In the genomic region with DNA sequence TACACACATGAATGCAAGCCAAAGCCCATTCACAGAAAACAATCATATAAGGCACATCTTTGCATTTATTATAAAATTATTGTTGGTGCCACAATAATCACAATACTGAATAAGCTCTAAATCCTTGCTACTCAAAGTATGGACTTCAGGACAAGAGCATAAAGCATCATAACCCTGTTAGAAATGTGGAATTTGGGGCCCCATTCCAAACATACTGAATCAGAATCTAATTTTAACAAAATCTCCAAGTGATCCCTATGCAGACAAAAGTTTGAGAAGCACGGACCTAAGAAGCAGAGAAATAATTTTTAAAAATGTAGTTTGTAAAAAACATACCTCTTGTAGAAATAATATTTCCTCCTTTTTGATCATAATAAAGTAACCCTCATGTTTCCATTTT, we compare ENCODE assay signal across 16 cellular contexts.
A peak's percentile ranks its signal among the peaks of the same experiment; 100 is the strongest.
DNase-seq lines count a peak whose midpoint lies in the region; ATAC-seq and TF ChIP-seq lines count a peak whose summit lies in the region.
"Had no signal": no experiment of that assay in that cellular context is flagged by ENCODE, and none has a peak within 500 bp of the region (broad histone marks: within the 10 kb centered on the region; RNA-seq: fewer than 3 reads in every experiment).

No MANE protein-coding gene starts in this region.

- H2AFZ ChIP-seq in IMR-90 (replicated peaks; ENCODE audit: low read length, poor library complexity): no peak overlapping the region
- no peak overlapping the region for H2AFZ ChIP-seq in mesenchymal stem cell (ENCODE audit: low read depth, low read length)

- no peak for TF ChIP-seq POLR2A in IMR-90 (IDR thresholded peaks at IDR 0.05; ENCODE audit: low read depth, low read length)

- H2BK15ac ChIP-seq in IMR-90 (ENCODE audit: low read depth, low read length) (0 out of 3 replicates have a peak overlapping the region, but pooled peaks have one; percentile 6), mesenchymal stem cell (ENCODE audit: low read depth, poor library complexity, severe bottlenecking) (no peak overlapping the region)

- WGBS in IMR-90 (ENCODE audit: extremely low coverage in 2 of 2, insufficient read length in 1 of 2), 2 experiments: no CpG with 5 or more reads among the region's 1 CpG
- no CpG with 5 or more reads among the region's 1 CpG for WGBS in mesenchymal stem cell

- no peak overlapping the region for H2AK9ac ChIP-seq in IMR-90 (replicated peaks; ENCODE audit: low read depth, low read length, poor library complexity)

- peak overlapping the region; percentile 86 for H2BK120ac ChIP-seq in IMR-90 (ENCODE audit: low read depth, low read length)
- H2BK120ac ChIP-seq in mesenchymal stem cell (ENCODE audit: low read depth, low read length): no peak overlapping the region

- H3K4me3 ChIP-seq in IMR-90 (ENCODE audit: insufficient read depth, low read depth, low read length) (no peak overlapping the region), brain microvascular endothelial cell (ENCODE audit: low read depth, low read length) (no peak overlapping the region), mesenchymal stem cell (ENCODE audit: insufficient read depth in 1 of 2, low read depth in 1 of 2, low read length in 2 of 2) (peak overlapping the region in 1 of 2 experiments; percentile 48), WERI-Rb-1 (ENCODE audit: low read depth, low read length) (no peak overlapping the region)
- H3K4me3 ChIP-seq: gastrocnemius medialis had no signal

- in situ Hi-C loops in IMR-90 (cut with MboI; ENCODE audit: low sequenced_read_pairs): no loop called here
- in situ Hi-C loops in brain microvascular endothelial cell (cut with HindIII; ENCODE audit: low pct_ligation_motif_present, low sequenced_read_pairs): no loop called here

- H3K23ac ChIP-seq in IMR-90 (ENCODE audit: low read depth, low read length) (no peak overlapping the region; the same call in 1 of the 2 replicates), mesenchymal stem cell (ENCODE audit: low read length in 2 of 2) (no peak overlapping the region)

- dilution Hi-C loops in IMR-90 (cut with HindIII; ENCODE audit: low sequenced_read_pairs, unreplicated experiment): no loop called here

- ATAC-seq in IMR-90 (ENCODE audit: low read depth): peak; percentile 80
- ATAC-seq in sciatic nerve: no peak
- ATAC-seq: gastrocnemius medialis; stimulated activated naive CD8-positive, alpha-beta T cell treated with anti-CD3 and anti-CD28 coated beads, Interleukin-15, Interleukin-2, amounts not matched to agents 100 U/mL and 50 U/mL, for 24 hours had no signal

- H3K9me3 ChIP-seq in IMR-90 (ENCODE audit: control insufficient read depth, insufficient read depth, low read length): no peaks in the 10 kb centered on the region
- no peaks in the 10 kb centered on the region for H3K9me3 ChIP-seq in mesenchymal stem cell (ENCODE audit: control insufficient read depth, low read length)
- no peaks in the 10 kb centered on the region for H3K9me3 ChIP-seq in WERI-Rb-1 (ENCODE audit: severe bottlenecking)
- H3K9me3 ChIP-seq: gastrocnemius medialis, neutrophil had no signal

- DNase-seq in AG08396 (ENCODE audit: low spot score): peak; percentile 13
- peak; percentile 56 for DNase-seq in IMR-90
- DNase-seq in brain microvascular endothelial cell: peak; percentile 43
- peak; percentile 28 for DNase-seq in mesenchymal stem cell
- no peak for DNase-seq in NCI-H446 (lab: John Stamatoyannopoulos, UW)
- DNase-seq in sciatic nerve (ENCODE audit: low spot score): no peak
- DNase-seq in activated CD4-positive, alpha-beta T cell treated with anti-CD3 and anti-CD28 coated beads for 1 hour: no peak
- no peak for DNase-seq in WERI-Rb-1
- DNase-seq: activated CD4-positive, alpha-beta T cell treated with anti-CD3 and anti-CD28 coated beads for 48 hours; activated CD8-positive, alpha-beta memory T cell treated with anti-CD3 and anti-CD28 coated beads, Interleukin-2, amount 50 U/mL, for 4 hours; activated effector memory CD4-positive, alpha-beta T cell treated with anti-CD3 and anti-CD28 coated beads, Interleukin-2, amount 50 U/mL, for 16 hours; gastrocnemius medialis; NCI-H1436; stimulated activated CD4-positive, alpha-beta T cell treated with anti-CD3 and anti-CD28 coated beads, Interleukin-1b, Interleukin-23, amount 100 ng/mL, for 48 hours; stimulated activated naive CD8-positive, alpha-beta T cell treated with anti-CD3 and anti-CD28 coated beads, Interleukin-15, Interleukin-2, amounts not matched to agents 100 U/mL and 50 U/mL, for 24 hours had no signal

- peak overlapping the region; percentile 79; the same call in 1 of the 2 replicates for H3K4ac ChIP-seq in IMR-90 (ENCODE audit: low read depth, low read length)
- no peak overlapping the region for H3K4ac ChIP-seq in mesenchymal stem cell (ENCODE audit: low read depth in 1 of 2, low read length in 2 of 2)

- no peaks in the 10 kb centered on the region for H4K20me1 ChIP-seq in IMR-90 (ENCODE audit: insufficient read depth, low read length)

- intact Hi-C loops in IMR-90 (cut with micrococcal nuclease) (loop anchor here (5.0 kb wide), 1 partner anchor 86 kb away; no protein-coding TSS in a partner anchor), sciatic nerve (cut with DNase I) (no loop called here)

- no peak for TF ChIP-seq CTCF in IMR-90 (conservative IDR thresholded peaks at IDR 0.05; ENCODE audit: low read depth, low read length)
- TF ChIP-seq CTCF in brain microvascular endothelial cell (IDR thresholded peaks at IDR 0.05; ENCODE audit: low read depth, low read length, missing control alignments): no peak
- no peak for TF ChIP-seq CTCF in WERI-Rb-1 (IDR thresholded peaks at IDR 0.05; ENCODE audit: low read depth, low read length)

- no peak overlapping the region for H2AK5ac ChIP-seq in IMR-90 (ENCODE audit: low read depth, low read length)
- no peak overlapping the region for H2AK5ac ChIP-seq in mesenchymal stem cell (ENCODE audit: low read length, severe bottlenecking)

- peak overlapping the region; percentile 74; the same call in 1 of the 2 replicates for H3K27ac ChIP-seq in IMR-90 (ENCODE audit: insufficient read depth, low read length)
- H3K27ac ChIP-seq in brain microvascular endothelial cell: peak overlapping the region; percentile 66
- peak overlapping the region; percentile 56 for H3K27ac ChIP-seq in mesenchymal stem cell (ENCODE audit: low read length, poor library complexity, severe bottlenecking)
- H3K27ac ChIP-seq in WERI-Rb-1: no peak overlapping the region
- H3K27ac ChIP-seq: gastrocnemius medialis, neutrophil had no signal

- H3K4me2 ChIP-seq in IMR-90 (ENCODE audit: low read depth, low read length): peak overlapping the region; percentile 89
- H3K4me2 ChIP-seq in mesenchymal stem cell (ENCODE audit: low read length, poor library complexity, severe bottlenecking): no peak overlapping the region

- H4K91ac ChIP-seq in IMR-90 (ENCODE audit: insufficient read depth, low read depth, low read length) (no peak overlapping the region; the same call in 1 of the 2 replicates), mesenchymal stem cell (ENCODE audit: low read length) (no peak overlapping the region)

- H3K9ac ChIP-seq in IMR-90 (ENCODE audit: low read depth, low read length): no peak overlapping the region
- peak overlapping the region; percentile 76 for H3K9ac ChIP-seq in mesenchymal stem cell (ENCODE audit: low read length)

- peak overlapping the region; percentile 87 for H4K5ac ChIP-seq in IMR-90 (ENCODE audit: low read depth, low read length)

- peak overlapping the region; percentile 66; the same call in 1 of the 2 replicates for H3K14ac ChIP-seq in IMR-90 (replicated peaks; ENCODE audit: low read depth, low read length)
- H3K14ac ChIP-seq in mesenchymal stem cell (ENCODE audit: low read length in 2 of 2): no peak overlapping the region

- peak overlapping the region; percentile 2; the same call in 1 of the 2 replicates for H3K56ac ChIP-seq in IMR-90 (ENCODE audit: extremely low read depth, insufficient read depth, low read length)

- peak overlapping the region; percentile 95 for H3K18ac ChIP-seq in IMR-90 (ENCODE audit: low read depth, low read length)
- H3K18ac ChIP-seq in mesenchymal stem cell (ENCODE audit: low read depth in 1 of 2, low read length in 2 of 2): no peak overlapping the region

- no peak overlapping the region for H2BK12ac ChIP-seq in mesenchymal stem cell (ENCODE audit: low read length in 2 of 2)

- H3K4me1 ChIP-seq in IMR-90 (ENCODE audit: control insufficient read depth, insufficient read depth, low read length) (peaks cover 3% of the 10 kb centered on the region; the same call in 1 of the 2 replicates), mesenchymal stem cell (ENCODE audit: control insufficient read depth, insufficient read depth, low read depth, low read length) (no peaks in the 10 kb centered on the region)

- no peaks in the 10 kb centered on the region for H3K9me1 ChIP-seq in IMR-90 (ENCODE audit: insufficient read depth, low read length)

- H3K79me1 ChIP-seq in IMR-90 (ENCODE audit: low read depth in 1 of 2, low read length in 2 of 2) (no peaks in the 10 kb centered on the region; a peak in 1 of 4 replicates), mesenchymal stem cell (replicated peaks; ENCODE audit: low read length, poor library complexity, severe bottlenecking) (no peaks in the 10 kb centered on the region)

- H3K27me3 ChIP-seq in IMR-90 (ENCODE audit: control insufficient read depth, insufficient read depth, low read length) (no peaks in the 10 kb centered on the region), brain microvascular endothelial cell (replicated peaks) (no peaks in the 10 kb centered on the region), mesenchymal stem cell (ENCODE audit: control insufficient read depth in 1 of 2, insufficient read depth in 1 of 2, low read length in 2 of 2) (no peaks in the 10 kb centered on the region), WERI-Rb-1 (ENCODE audit: insufficient read depth, low read depth, severe bottlenecking) (no peaks in the 10 kb centered on the region)
- H3K27me3 ChIP-seq: gastrocnemius medialis, neutrophil had no signal

- CTCF ChIA-PET in IMR-90 (lab: Yijun Ruan, JAX): no interaction called here

- no TSS peak for BruUV-seq in IMR-90 (replicated peaks; lab: Mats Ljungman, UMichigan)

- H2BK5ac ChIP-seq in IMR-90 (ENCODE audit: low read depth, low read length, poor library complexity, severe bottlenecking) (peak overlapping the region; percentile 78), mesenchymal stem cell (ENCODE audit: low read depth, low read length, poor library complexity, severe bottlenecking) (peak overlapping the region; percentile 44)

- no peaks in the 10 kb centered on the region for H3K36me3 ChIP-seq in IMR-90 (ENCODE audit: control insufficient read depth, insufficient read depth, low read length)
- H3K36me3 ChIP-seq in brain microvascular endothelial cell (replicated peaks): no peaks in the 10 kb centered on the region
- no peaks in the 10 kb centered on the region for H3K36me3 ChIP-seq in mesenchymal stem cell (ENCODE audit: control insufficient read depth in 1 of 2, insufficient read depth in 2 of 2, low read depth in 1 of 2, low read length in 2 of 2)
- H3K36me3 ChIP-seq in WERI-Rb-1: no peaks in the 10 kb centered on the region
- H3K36me3 ChIP-seq: gastrocnemius medialis, neutrophil had no signal

- H4K8ac ChIP-seq in IMR-90 (ENCODE audit: low read depth in 2 of 2, low read length in 2 of 2) (peak overlapping the region; percentile 8 to 79; a peak in 2 of 4 replicates), mesenchymal stem cell (ENCODE audit: low read length) (no peak overlapping the region)

- POLR2A ChIA-PET in IMR-90 (lab: Charles Lee; ENCODE audit: unreplicated experiment): no interaction called here

- no peak for TF ChIP-seq RAD21 in IMR-90 (IDR thresholded peaks at IDR 0.05; ENCODE audit: low read length)

- peak overlapping the region; percentile 85; the same call in 1 of the 2 replicates for H2BK20ac ChIP-seq in IMR-90 (ENCODE audit: low read depth, low read length)

Comparison
In these comparisons a context has a peak if more than half of its experiments do, and no peak if none do; other contexts are left out.
1. DNase-seq: peak in AG08396 (single experiment), IMR-90 (single experiment), brain microvascular endothelial cell (single experiment) and mesenchymal stem cell (single experiment); none in NCI-H446 (0 of 2), sciatic nerve (single experiment), activated CD4-positive, alpha-beta T cell treated with anti-CD3 and anti-CD28 coated beads for 1 hour (single experiment) and WERI-Rb-1 (single experiment).